In the genomic region with DNA sequence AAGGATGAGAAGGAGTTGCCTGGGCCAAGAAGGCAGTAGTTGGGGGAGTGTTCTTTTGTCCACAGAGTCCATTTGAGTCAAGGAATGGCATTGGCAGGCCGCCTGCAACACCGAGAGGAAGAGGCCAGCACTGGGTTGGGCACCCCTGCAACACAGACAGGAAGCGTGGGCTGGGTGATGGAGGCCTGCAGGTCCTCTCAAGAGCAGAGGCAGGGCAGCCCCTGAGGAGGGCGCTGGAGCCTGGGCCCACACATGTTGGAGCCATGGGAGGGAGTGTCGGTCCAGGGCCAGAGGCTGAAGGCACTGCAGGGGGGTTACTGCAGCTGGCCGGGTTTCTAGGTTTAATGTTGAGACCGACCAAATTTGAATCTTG, we compare ENCODE assay signal across 13 cellular contexts.
A peak's percentile ranks its signal among the peaks of the same experiment; 100 is the strongest.
DNase-seq lines count a peak whose midpoint lies in the region; ATAC-seq and TF ChIP-seq lines count a peak whose summit lies in the region.
"Had no signal": no experiment of that assay in that cellular context is flagged by ENCODE, and none has a peak within 500 bp of the region (broad histone marks: within the 10 kb centered on the region; RNA-seq: fewer than 3 reads in every experiment).

No MANE protein-coding gene starts in this region.

- peak; percentile 10 to 23 for DNase-seq in activated CD4-positive, alpha-beta T cell treated with anti-CD3 and anti-CD28 coated beads, Interleukin-2, amount 50 U/mL, for 48 hours
- DNase-seq in activated CD4-positive, alpha-beta T cell treated with anti-CD3 and anti-CD28 coated beads, Interleukin-2, amount 50 U/mL, for 1 hour: no peak
- DNase-seq in IMR-90 (no peak), spleen (peak; percentile 75), cerebellum (ENCODE audit: low spot score) (no peak), NCI-H446 (lab: John Stamatoyannopoulos, UW) (no peak)
- no peak for DNase-seq in central memory CD8-positive, alpha-beta T cell (ENCODE audit: low spot score in 2 of 2)
- DNase-seq in activated naive CD4-positive, alpha-beta T cell treated with anti-CD3 and anti-CD28 coated beads, Interleukin-2, amount 10 ng/mL, durations not matched to agents 7 days and 5 days: no peak
- DNase-seq: colonic mucosa, NCI-H2171, upper lobe of left lung had no signal

- no peak overlapping the region for H4K8ac ChIP-seq in IMR-90 (ENCODE audit: low read depth in 2 of 2, low read length in 2 of 2)

- H3K27ac ChIP-seq in IMR-90 (ENCODE audit: insufficient read depth, low read length) (no peak overlapping the region), spleen (no peak overlapping the region)
- H3K27ac ChIP-seq: colonic mucosa, pancreas, upper lobe of left lung had no signal

- H3K27me3 ChIP-seq in IMR-90 (ENCODE audit: control insufficient read depth, insufficient read depth, low read length): no peaks in the 10 kb centered on the region
- H3K27me3 ChIP-seq in spleen (replicated peaks in 1 of 7): no peaks in the 10 kb centered on the region
- H3K27me3 ChIP-seq: colonic mucosa, pancreas, upper lobe of left lung had no signal

- H4K5ac ChIP-seq in IMR-90 (ENCODE audit: low read depth, low read length): peak overlapping the region; percentile 91

- H2BK5ac ChIP-seq in IMR-90 (ENCODE audit: low read depth, low read length, poor library complexity, severe bottlenecking): no peak overlapping the region

- CTCF ChIA-PET in IMR-90 (lab: Yijun Ruan, JAX): interaction anchor here (1.2 to 3.0 kb wide), 7 partner anchors 23 to 299 kb away, joined by 3 to 36 read pairs (median 5); no protein-coding TSS in a partner anchor
- CTCF ChIA-PET in activated naive CD4-positive, alpha-beta T cell treated with anti-CD3 and anti-CD28 coated beads, Interleukin-2, amount 10 ng/mL, durations not matched to agents 7 days and 5 days (lab: Charles Lee): interaction anchor here (0.6 to 8.7 kb wide), 25 partner anchors 12 to 295 kb away, joined by 3 to 288 read pairs (median 7); no protein-coding TSS in a partner anchor

- H3K4me1 ChIP-seq in IMR-90 (ENCODE audit: control insufficient read depth, insufficient read depth, low read length): peaks cover 13% of the 10 kb centered on the region; the same call in 1 of the 2 replicates
- H3K4me1 ChIP-seq in spleen: peaks cover 0 to 13% (median 5%) of the 10 kb centered on the region in 6 donors
- H3K4me1 ChIP-seq: colonic mucosa, pancreas had no signal

- no peaks in the 10 kb centered on the region for H3K9me3 Mint-ChIP-seq in central memory CD8-positive, alpha-beta T cell
- H3K9me3 Mint-ChIP-seq in activated naive CD4-positive, alpha-beta T cell treated with anti-CD3 and anti-CD28 coated beads, Interleukin-2, amount 10 ng/mL, durations not matched to agents 7 days and 5 days: no peaks in the 10 kb centered on the region
- H3K9me3 Mint-ChIP-seq: activated naive CD4-positive, alpha-beta T cell treated with anti-CD3 and anti-CD28 coated beads, Interleukin-2, amount 50 U/mL, for 72 hours had no signal

- H2BK120ac ChIP-seq in IMR-90 (ENCODE audit: low read depth, low read length): no peak overlapping the region

- TF ChIP-seq RAD21 in IMR-90 (IDR thresholded peaks at IDR 0.05; ENCODE audit: low read length): no peak

- WGBS in IMR-90 (ENCODE audit: extremely low coverage in 2 of 2, insufficient read length in 1 of 2), 2 experiments: 84% methylated on average over 5 of the region's 7 CpGs; no CpG with 5 or more reads in 1 of the 2 experiments
- WGBS in spleen, 5 donors: 62 to 90% (median 74%) methylated on average over 3 to 7 of the region's 7 CpGs

- TF ChIP-seq POLR2A in IMR-90 (IDR thresholded peaks at IDR 0.05; ENCODE audit: low read depth, low read length): no peak
- TF ChIP-seq POLR2A in spleen (IDR thresholded peaks at IDR 0.05): no peak

- no TSS peak for BruUV-seq in IMR-90 (replicated peaks; lab: Mats Ljungman, UMichigan)

- H3K4ac ChIP-seq in IMR-90 (ENCODE audit: low read depth, low read length): no peak overlapping the region

- H3K4me2 ChIP-seq in IMR-90 (ENCODE audit: low read depth, low read length): no peak overlapping the region

- peak overlapping the region; percentile 70; the same call in 1 of the 2 replicates for H4K91ac ChIP-seq in IMR-90 (ENCODE audit: insufficient read depth, low read depth, low read length)

- 0 out of 2 replicates have a peak overlapping the region, but pooled peaks have one; percentile 25 for H2AK5ac ChIP-seq in IMR-90 (ENCODE audit: low read depth, low read length)

- no peak overlapping the region for H3K9ac ChIP-seq in IMR-90 (ENCODE audit: low read depth, low read length)

- no peak overlapping the region for H3K14ac ChIP-seq in IMR-90 (replicated peaks; ENCODE audit: low read depth, low read length)

- H3K36me3 Mint-ChIP-seq in central memory CD8-positive, alpha-beta T cell (ENCODE audit: insufficient read depth): peaks cover 3% of the 10 kb centered on the region
- no peaks in the 10 kb centered on the region for H3K36me3 Mint-ChIP-seq in activated naive CD4-positive, alpha-beta T cell treated with anti-CD3 and anti-CD28 coated beads, Interleukin-2, amount 10 ng/mL, durations not matched to agents 7 days and 5 days
- H3K36me3 Mint-ChIP-seq: activated naive CD4-positive, alpha-beta T cell treated with anti-CD3 and anti-CD28 coated beads, Interleukin-2, amount 50 U/mL, for 72 hours had no signal

- dilution Hi-C loops in IMR-90 (cut with HindIII; ENCODE audit: low sequenced_read_pairs, unreplicated experiment): no loop called here

- peak overlapping the region; percentile 62 for H3K27ac Mint-ChIP-seq in central memory CD8-positive, alpha-beta T cell (ENCODE audit: low read depth)
- no peak overlapping the region for H3K27ac Mint-ChIP-seq in activated naive CD4-positive, alpha-beta T cell treated with anti-CD3 and anti-CD28 coated beads, Interleukin-2, amount 10 ng/mL, durations not matched to agents 7 days and 5 days

- peak overlapping the region; percentile 81 for H3K18ac ChIP-seq in IMR-90 (ENCODE audit: low read depth, low read length)

- ATAC-seq in IMR-90 (ENCODE audit: low read depth): no peak
- ATAC-seq in central memory CD8-positive, alpha-beta T cell (replicated peaks; ENCODE audit: extremely low read depth, poor library complexity, severe bottlenecking): no peak

- TF ChIP-seq CTCF in IMR-90 (conservative IDR thresholded peaks at IDR 0.05; ENCODE audit: low read depth, low read length) (no peak), spleen (IDR thresholded peaks at IDR 0.05 in 8 of 11, conservative IDR thresholded peaks at IDR 0.05 in 3 of 11) (no peak)

- H3K4me1 Mint-ChIP-seq in central memory CD8-positive, alpha-beta T cell: peaks cover 18% of the 10 kb centered on the region
- peaks cover 14% of the 10 kb centered on the region for H3K4me1 Mint-ChIP-seq in activated naive CD4-positive, alpha-beta T cell treated with anti-CD3 and anti-CD28 coated beads, Interleukin-2, amount 10 ng/mL, durations not matched to agents 7 days and 5 days

- H3K9me1 ChIP-seq in IMR-90 (ENCODE audit: insufficient read depth, low read length): no peaks in the 10 kb centered on the region

- no peaks in the 10 kb centered on the region for H3K27me3 Mint-ChIP-seq in central memory CD8-positive, alpha-beta T cell
- peaks cover 4% of the 10 kb centered on the region for H3K27me3 Mint-ChIP-seq in activated naive CD4-positive, alpha-beta T cell treated with anti-CD3 and anti-CD28 coated beads, Interleukin-2, amount 10 ng/mL, durations not matched to agents 7 days and 5 days

- no peak overlapping the region for H2AFZ ChIP-seq in IMR-90 (replicated peaks; ENCODE audit: low read length, poor library complexity)

- H3K4me3 ChIP-seq in IMR-90 (ENCODE audit: insufficient read depth, low read depth, low read length) (no peak overlapping the region), spleen (no peak overlapping the region)
- H3K4me3 ChIP-seq: colonic mucosa, pancreas, upper lobe of left lung had no signal

- no peak overlapping the region for H2BK20ac ChIP-seq in IMR-90 (ENCODE audit: low read depth, low read length)

- intact Hi-C loops in IMR-90 (cut with micrococcal nuclease) (no loop called here), spleen (cut with DNase I; ENCODE audit: low total_unique reads) (no loop called here)

- H3K9me3 ChIP-seq in IMR-90 (ENCODE audit: control insufficient read depth, insufficient read depth, low read length) (no peaks in the 10 kb centered on the region), spleen (no peaks in the 10 kb centered on the region)
- H3K9me3 ChIP-seq: colonic mucosa, pancreas, upper lobe of left lung had no signal

- in situ Hi-C loops in IMR-90 (cut with MboI; ENCODE audit: low sequenced_read_pairs): no loop called here

- POLR2A ChIA-PET in IMR-90 (lab: Charles Lee; ENCODE audit: unreplicated experiment): no interaction called here

- H3K79me1 ChIP-seq in IMR-90 (ENCODE audit: low read depth in 1 of 2, low read length in 2 of 2): no peaks in the 10 kb centered on the region

- no peak overlapping the region for H3K4me3 Mint-ChIP-seq in central memory CD8-positive, alpha-beta T cell
- no peak overlapping the region for H3K4me3 Mint-ChIP-seq in activated naive CD4-positive, alpha-beta T cell treated with anti-CD3 and anti-CD28 coated beads, Interleukin-2, amount 10 ng/mL, durations not matched to agents 7 days and 5 days

- no peaks in the 10 kb centered on the region for H3K36me3 ChIP-seq in IMR-90 (ENCODE audit: control insufficient read depth, insufficient read depth, low read length)
- no peaks in the 10 kb centered on the region for H3K36me3 ChIP-seq in spleen
- H3K36me3 ChIP-seq: colonic mucosa, pancreas, upper lobe of left lung had no signal

- H4K20me1 ChIP-seq in IMR-90 (ENCODE audit: insufficient read depth, low read length): no peaks in the 10 kb centered on the region

- peak overlapping the region; percentile 52; the same call in 1 of the 3 replicates for H2BK15ac ChIP-seq in IMR-90 (ENCODE audit: low read depth, low read length)

- no peak overlapping the region for H3K23ac ChIP-seq in IMR-90 (ENCODE audit: low read depth, low read length)

- peak overlapping the region; percentile 52 for H2AK9ac ChIP-seq in IMR-90 (replicated peaks; ENCODE audit: low read depth, low read length, poor library complexity)

- no peak overlapping the region for H3K56ac ChIP-seq in IMR-90 (ENCODE audit: extremely low read depth, insufficient read depth, low read length)

TF ChIP-seq in IMR-90, 13 proteins besides CTCF, POLR2A, EP300 and RAD21 (continues in another document):
- TF ChIP-seq, protein P1, sequence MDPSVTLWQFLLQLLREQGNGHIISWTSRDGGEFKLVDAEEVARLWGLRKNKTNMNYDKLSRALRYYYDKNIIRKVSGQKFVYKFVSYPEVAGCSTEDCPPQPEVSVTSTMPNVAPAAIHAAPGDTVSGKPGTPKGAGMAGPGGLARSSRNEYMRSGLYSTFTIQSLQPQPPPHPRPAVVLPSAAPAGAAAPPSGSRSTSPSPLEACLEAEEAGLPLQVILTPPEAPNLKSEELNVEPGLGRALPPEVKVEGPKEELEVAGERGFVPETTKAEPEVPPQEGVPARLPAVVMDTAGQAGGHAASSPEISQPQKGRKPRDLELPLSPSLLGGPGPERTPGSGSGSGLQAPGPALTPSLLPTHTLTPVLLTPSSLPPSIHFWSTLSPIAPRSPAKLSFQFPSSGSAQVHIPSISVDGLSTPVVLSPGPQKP (IDR thresholded peaks at IDR 0.05; ENCODE audit: borderline replicate concordance, low read depth, low read length): no peak

Comparison
In these comparisons a context has a peak if more than half of its experiments do, and no peak if none do; other contexts are left out.
1. DNase-seq: peak in activated CD4-positive, alpha-beta T cell treated with anti-CD3 and anti-CD28 coated beads, Interleukin-2, amount 50 U/mL, for 48 hours (2 of 2) and spleen (single experiment); none in activated CD4-positive, alpha-beta T cell treated with anti-CD3 and anti-CD28 coated beads, Interleukin-2, amount 50 U/mL, for 1 hour (single experiment), IMR-90 (single experiment), central memory CD8-positive, alpha-beta T cell (0 of 2), cerebellum (single experiment), activated naive CD4-positive, alpha-beta T cell treated with anti-CD3 and anti-CD28 coated beads, Interleukin-2, amount 10 ng/mL, durations not matched to agents 7 days and 5 days (single experiment) and NCI-H446 (0 of 2).